ENCODE assay signal across 1 cellular context in genomic region chr2:27119330-27119670, GRCh38.
TF ChIP-seq lines count a peak whose summit lies in the region.

No MANE protein-coding gene starts in this region.

TF ChIP-seq in HEK293, 187 proteins besides CTCF, POLR2A, EP300 and RAD21:
- TF ChIP-seq ZSCAN4 (tag by site-specific recombination; IDR thresholded peaks at IDR 0.05) (peak; percentile 9; the same call in 1 of the 2 replicates), ZNF2 (tag by site-specific recombination; IDR thresholded peaks at IDR 0.05) (0 out of 2 replicates have a peak, but pooled peaks have one; percentile 18), ZNF335 (tag by site-specific recombination; conservative IDR thresholded peaks at IDR 0.05) (peak; percentile 70)
